Comparison of ENCODE assay signal across 19 cellular contexts in genomic region chr19:40737102-40737644, GRCh38. TPM values are rescaled to one million over a fixed set of nuclear protein-coding genes. Genes with fewer than 3 reads are reported as not detected.
"Had no signal": no experiment of that assay in that cellular context is flagged by ENCODE, and none has a peak within 500 bp of the region (broad histone marks: within the 10 kb centered on the region; RNA-seq: fewer than 3 reads in every experiment).

No MANE protein-coding gene starts in this region.

- H3K4me1 ChIP-seq: parathyroid adenoma had no signal

- H3K27ac ChIP-seq: cardiac muscle cell, parathyroid adenoma had no signal

- DNase-seq: activated CD4-positive, alpha-beta memory T cell treated with anti-CD3 and anti-CD28 coated beads for 36 hours; activated CD4-positive, alpha-beta T cell treated with anti-CD3 and anti-CD28 coated beads for 4 hours; activated naive CD8-positive, alpha-beta T cell treated with anti-CD3 and anti-CD28 coated beads, Interleukin-2, amount 10 ng/mL, durations not matched to agents 7 days and 5 days; amygdala; effector memory CD8-positive, alpha-beta T cell; foreskin fibroblast; hippocampal formation; left colon; stimulated activated CD4-positive, alpha-beta T cell treated with anti-CD3 and anti-CD28 coated beads, Interleukin-12 subunit alpha, Interleukin-12 subunit beta, amount 100 ng/mL, for 4 hours; stimulated activated CD4-positive, alpha-beta T cell treated with anti-CD3 and anti-CD28 coated beads, Interleukin-1b, Interleukin-23, amount 100 ng/mL, for 48 hours; stimulated activated CD8-positive, alpha-beta memory T cell treated with anti-CD3 and anti-CD28 coated beads, Interleukin-4, amount 100 ng/mL, for 48 hours; stimulated activated naive CD4-positive, alpha-beta T cell had no signal

- H3K4me3 ChIP-seq: cardiac muscle cell, lung had no signal

- H2AFZ ChIP-seq: parathyroid adenoma had no signal

- ATAC-seq: effector memory CD8-positive, alpha-beta T cell; natural killer cell treated with Interleukin-12 subunit alpha and Interleukin-12 subunit beta and Interleukin-15 and Interleukin-18, amount 100 ng/mL, for 72 hours had no signal

- H3K9ac ChIP-seq: parathyroid adenoma had no signal

- H3K27me3 ChIP-seq: cardiac muscle cell had no signal

RNA-seq across cellular contexts. Expression of gene MIA, which starts 38.1 kb away (rescaled TPM):
- total RNA-seq: cardiac muscle cell, dermis microvascular lymphatic vessel endothelial cell, glomerular endothelial cell, ureter had no signal
- polyA plus RNA-seq: cardiac muscle cell had no signal
